22 cellular contexts compared by ENCODE assay signal in genomic region chr15:84647726-84648125, GRCh38. TPM values are rescaled to one million over a fixed set of nuclear protein-coding genes. Genes with fewer than 3 reads are reported as not detected.
A peak's percentile ranks its signal among the peaks of the same experiment; 100 is the strongest.
DNase-seq lines count a peak whose midpoint lies in the region; ATAC-seq and TF ChIP-seq lines count a peak whose summit lies in the region.
"Had no signal": no experiment of that assay in that cellular context is flagged by ENCODE, and none has a peak within 500 bp of the region (broad histone marks: within the 10 kb centered on the region; RNA-seq: fewer than 3 reads in every experiment).

No MANE protein-coding gene starts in this region.

- H3K9me3 ChIP-seq in left ventricle myocardium inferior (replicated peaks): no peaks in the 10 kb centered on the region

- CTCF ChIA-PET in activated CD4-positive, alpha-beta memory T cell treated with anti-CD3 and anti-CD28 coated beads for 36 hours (lab: Charles Lee): no interaction called here

- POLR2A ChIA-PET in activated CD4-positive, alpha-beta memory T cell treated with anti-CD3 and anti-CD28 coated beads for 36 hours (lab: Charles Lee): interaction anchor here (2.6 kb wide), 1 partner anchor 9 kb away, joined by 8 read pairs; no protein-coding TSS in a partner anchor

- H3K4me3 ChIP-seq in left ventricle myocardium inferior: no peak overlapping the region
- H3K4me3 ChIP-seq: smooth muscle cell had no signal

- no peaks in the 10 kb centered on the region for H3K27me3 ChIP-seq in left ventricle myocardium inferior (ENCODE audit: low read depth)

- ATAC-seq in Right ventricle myocardium superior (ENCODE audit: poor library complexity) (no peak), GM18505 (IDR thresholded peaks at IDR 0.05; ENCODE audit: unreplicated experiment) (no peak)
- ATAC-seq in stimulated activated memory B cell treated with anti-CD40 and anti-IgM and Interleukin-4, amounts not matched to agents 10 μg/mL and 1 μg/mL and 100 μg/mL, for 72 hours: no peak

- H3K4me1 Mint-ChIP-seq in activated CD4-positive, alpha-beta memory T cell treated with anti-CD3 and anti-CD28 coated beads for 36 hours (ENCODE audit: low read depth): peaks cover 16% of the 10 kb centered on the region
- peaks cover 37% of the 10 kb centered on the region for H3K4me1 Mint-ChIP-seq in dendritic cell treated with granulocyte-macrophage colony-stimulating factor and Interleukin-4, amounts not matched to agents 40 ng/mL and 50 ng/mL, for 4 days (ENCODE audit: low read depth)
- peaks cover 22% of the 10 kb centered on the region for H3K4me1 Mint-ChIP-seq in stimulated activated memory B cell treated with anti-CD40 and anti-IgM and Interleukin-4, amounts not matched to agents 10 μg/mL and 1 μg/mL and 100 μg/mL, for 72 hours

- no peak for DNase-seq in left ventricle myocardium inferior
- no peak for DNase-seq in Right ventricle myocardium superior
- no peak for DNase-seq in activated CD4-positive, alpha-beta memory T cell treated with anti-CD3 and anti-CD28 coated beads for 36 hours
- DNase-seq in NCI-H526 treated with DMSO at 0.1 percent for 48 hours (lab: John Stamatoyannopoulos, UW): no peak
- DNase-seq: activated T-cell treated with anti-CD3 and anti-CD28 coated beads for 4 hours; C1 segment of cervical spinal cord; dermis blood vessel endothelial cell; H9; left ventricle myocardium superior; NCI-H187; NCI-H2171 treated with DMSO at 0.1 percent for 48 hours; NCI-H524; SIG-M5; stimulated activated CD4-positive, alpha-beta T cell treated with anti-CD3 and anti-CD28 coated beads, Interleukin-1b, Interleukin-23, amount 100 ng/mL, for 48 hours; stimulated activated CD8-positive, alpha-beta memory T cell treated with anti-CD3 and anti-CD28 coated beads, Interleukin-4, amount 100 ng/mL, for 48 hours; SW 1271; trophoblast cell had no signal

- TF ChIP-seq POLR2A in GM18505 (IDR thresholded peaks at IDR 0.05; ENCODE audit: borderline replicate concordance, extremely low read depth, insufficient read depth, insufficient read length): no peak

- no peaks in the 10 kb centered on the region for H3K9me3 Mint-ChIP-seq in activated CD4-positive, alpha-beta memory T cell treated with anti-CD3 and anti-CD28 coated beads for 36 hours
- H3K9me3 Mint-ChIP-seq in dendritic cell treated with granulocyte-macrophage colony-stimulating factor and Interleukin-4, amounts not matched to agents 40 ng/mL and 50 ng/mL, for 4 days: no peaks in the 10 kb centered on the region
- no peaks in the 10 kb centered on the region for H3K9me3 Mint-ChIP-seq in stimulated activated memory B cell treated with anti-CD40 and anti-IgM and Interleukin-4, amounts not matched to agents 10 μg/mL and 1 μg/mL and 100 μg/mL, for 72 hours
- H3K9me3 Mint-ChIP-seq: central memory CD8-positive, alpha-beta T cell; H9 had no signal

- intact Hi-C loops in left ventricle myocardium inferior (cut with micrococcal nuclease): no loop called here
- intact Hi-C loops in Right ventricle myocardium superior (cut with DNase I): no loop called here
- intact Hi-C loops in activated CD4-positive, alpha-beta memory T cell treated with anti-CD3 and anti-CD28 coated beads for 36 hours (cut with micrococcal nuclease): no loop called here
- intact Hi-C loops in dendritic cell treated with granulocyte-macrophage colony-stimulating factor and Interleukin-4, amounts not matched to agents 40 ng/mL and 50 ng/mL, for 4 days (cut with micrococcal nuclease): no loop called here

- peaks cover 48% of the 10 kb centered on the region for H3K4me1 ChIP-seq in left ventricle myocardium inferior

- H3K4me3 Mint-ChIP-seq in activated CD4-positive, alpha-beta memory T cell treated with anti-CD3 and anti-CD28 coated beads for 36 hours: no peak overlapping the region
- H3K4me3 Mint-ChIP-seq in dendritic cell treated with granulocyte-macrophage colony-stimulating factor and Interleukin-4, amounts not matched to agents 40 ng/mL and 50 ng/mL, for 4 days: peak overlapping the region; percentile 30
- no peak overlapping the region for H3K4me3 Mint-ChIP-seq in stimulated activated memory B cell treated with anti-CD40 and anti-IgM and Interleukin-4, amounts not matched to agents 10 μg/mL and 1 μg/mL and 100 μg/mL, for 72 hours
- H3K4me3 Mint-ChIP-seq: central memory CD8-positive, alpha-beta T cell; H9 had no signal

- H3K36me3 Mint-ChIP-seq in activated CD4-positive, alpha-beta memory T cell treated with anti-CD3 and anti-CD28 coated beads for 36 hours: peaks cover 41% of the 10 kb centered on the region
- H3K36me3 Mint-ChIP-seq in dendritic cell treated with granulocyte-macrophage colony-stimulating factor and Interleukin-4, amounts not matched to agents 40 ng/mL and 50 ng/mL, for 4 days (ENCODE audit: low read depth): peaks cover 99% of the 10 kb centered on the region
- H3K36me3 Mint-ChIP-seq in stimulated activated memory B cell treated with anti-CD40 and anti-IgM and Interleukin-4, amounts not matched to agents 10 μg/mL and 1 μg/mL and 100 μg/mL, for 72 hours: peaks cover 65% of the 10 kb centered on the region

- TF ChIP-seq CTCF in left ventricle myocardium inferior (IDR thresholded peaks at IDR 0.05; ENCODE audit: borderline replicate concordance): no peak

- peaks cover 99% of the 10 kb centered on the region for H3K36me3 ChIP-seq in left ventricle myocardium inferior

- peak overlapping the region; percentile 52 for H3K27ac ChIP-seq in left ventricle myocardium inferior (replicated peaks)

- H3K27me3 Mint-ChIP-seq in activated CD4-positive, alpha-beta memory T cell treated with anti-CD3 and anti-CD28 coated beads for 36 hours: no peaks in the 10 kb centered on the region
- no peaks in the 10 kb centered on the region for H3K27me3 Mint-ChIP-seq in dendritic cell treated with granulocyte-macrophage colony-stimulating factor and Interleukin-4, amounts not matched to agents 40 ng/mL and 50 ng/mL, for 4 days
- no peaks in the 10 kb centered on the region for H3K27me3 Mint-ChIP-seq in stimulated activated memory B cell treated with anti-CD40 and anti-IgM and Interleukin-4, amounts not matched to agents 10 μg/mL and 1 μg/mL and 100 μg/mL, for 72 hours
- H3K27me3 Mint-ChIP-seq: central memory CD8-positive, alpha-beta T cell had no signal

- H3K27ac Mint-ChIP-seq in activated CD4-positive, alpha-beta memory T cell treated with anti-CD3 and anti-CD28 coated beads for 36 hours: peak overlapping the region; percentile 30
- H3K27ac Mint-ChIP-seq in dendritic cell treated with granulocyte-macrophage colony-stimulating factor and Interleukin-4, amounts not matched to agents 40 ng/mL and 50 ng/mL, for 4 days: peak overlapping the region; percentile 73
- peak overlapping the region; percentile 22 for H3K27ac Mint-ChIP-seq in stimulated activated memory B cell treated with anti-CD40 and anti-IgM and Interleukin-4, amounts not matched to agents 10 μg/mL and 1 μg/mL and 100 μg/mL, for 72 hours
- H3K27ac Mint-ChIP-seq: H9 had no signal

RNA-seq across cellular contexts. Expression of gene WDR73, which starts 6.4 kb away (rescaled TPM):
- total RNA-seq in left ventricle myocardium inferior (14.7 TPM), Right ventricle myocardium superior (13.7 TPM)
- 10 to 100 TPM; 13.7 to 14.9 TPM for total RNA-seq in activated CD4-positive, alpha-beta memory T cell treated with anti-CD3 and anti-CD28 coated beads for 36 hours

RNA-seq across cellular contexts. Expression of gene NMB, which starts 10.3 kb away (rescaled TPM):
- total RNA-seq in left ventricle myocardium inferior: 2.0 TPM
- total RNA-seq in Right ventricle myocardium superior: 1.9 TPM
- 1 to 10 TPM; 6.2 to 7.8 TPM for total RNA-seq in activated CD4-positive, alpha-beta memory T cell treated with anti-CD3 and anti-CD28 coated beads for 36 hours

RNA-seq across cellular contexts. Expression of gene ZSCAN2, which starts 46.9 kb away (rescaled TPM):
- total RNA-seq in left ventricle myocardium inferior (7.4 TPM), Right ventricle myocardium superior (6.2 TPM)
- total RNA-seq in activated CD4-positive, alpha-beta memory T cell treated with anti-CD3 and anti-CD28 coated beads for 36 hours: 1 to 10 TPM; 7.5 to 9.5 TPM

Comparison
In these comparisons a context has a peak if more than half of its experiments do, and no peak if none do; other contexts are left out.
1. H3K27ac Mint-ChIP-seq: peak in every context shown above with its lines; median percentile 73 in dendritic cell treated with granulocyte-macrophage colony-stimulating factor and Interleukin-4, amounts not matched to agents 40 ng/mL and 50 ng/mL, for 4 days; 30 in activated CD4-positive, alpha-beta memory T cell treated with anti-CD3 and anti-CD28 coated beads for 36 hours; 22 in stimulated activated memory B cell treated with anti-CD40 and anti-IgM and Interleukin-4, amounts not matched to agents 10 μg/mL and 1 μg/mL and 100 μg/mL, for 72 hours.